Comparison of ENCODE assay signal across 7 cellular contexts in genomic region chr2:182966356-182966755, GRCh38.
DNase-seq lines count a peak whose midpoint lies in the region; ATAC-seq and TF ChIP-seq lines count a peak whose summit lies in the region.
"Not testable (repeated sequence)": the region's sequence is repeated elsewhere in the genome, so short reads cannot be mapped to it uniquely, and the experiment has no call there.

No MANE protein-coding gene starts in this region.

- intact Hi-C loops in PC-9 (cut with micrococcal nuclease; ENCODE audit: unreplicated experiment); MCF 10A (cut with micrococcal nuclease): not testable (repeated sequence)
- intact Hi-C loops in Right ventricle myocardium inferior (cut with DNase I): loop anchor here (5.0 kb wide), 1 partner anchor 974 kb away; no protein-coding TSS in a partner anchor
- intact Hi-C loops in right cardiac atrium (cut with DNase I): loop anchor here in 1 of 4 donors (5.0 kb wide), 1 partner anchor 34 kb away; no protein-coding TSS in a partner anchor

- not testable (repeated sequence) for H3K27me3 ChIP-seq in PC-9 (ENCODE audit: insufficient read depth, low read depth); SJSA1 (replicated peaks); cardiac muscle cell; right cardiac atrium (ENCODE audit: control insufficient read depth, insufficient read depth)

- not testable (repeated sequence) for H2AFZ ChIP-seq in PC-9

- not testable (repeated sequence) for H3K9me3 ChIP-seq in PC-9 (ENCODE audit: insufficient read depth, low read depth); SJSA1 (replicated peaks); cardiac muscle cell (ENCODE audit: low read depth); right cardiac atrium (ENCODE audit: control insufficient read depth, low read length)

- H3K27ac ChIP-seq in PC-9; SJSA1; right cardiac atrium (ENCODE audit: low read length): not testable (repeated sequence)
- H3K27ac ChIP-seq in cardiac muscle cell: peak overlapping the region; percentile 2

- not testable (repeated sequence) for H3K4me3 Mint-ChIP-seq in MCF 10A (ENCODE audit: unreplicated experiment)

- not testable (repeated sequence) for H3K9me3 Mint-ChIP-seq in MCF 10A (ENCODE audit: unreplicated experiment)

- H3K36me3 ChIP-seq in PC-9 (ENCODE audit: low read depth): peaks cover 70% of the 10 kb centered on the region
- peaks cover 39% of the 10 kb centered on the region for H3K36me3 ChIP-seq in SJSA1
- H3K36me3 ChIP-seq in cardiac muscle cell: peaks cover 36% of the 10 kb centered on the region

- not testable (repeated sequence) for ATAC-seq in Right ventricle myocardium inferior, right cardiac atrium

- TF ChIP-seq CTCF in PC-9 (conservative IDR thresholded peaks at IDR 0.05); MCF 10A (IDR thresholded peaks at IDR 0.05; ENCODE audit: unreplicated experiment); cardiac muscle cell (IDR thresholded peaks at IDR 0.05; ENCODE audit: low read depth, low read length): not testable (repeated sequence)

- peaks cover 27% of the 10 kb centered on the region for H3K79me2 ChIP-seq in PC-9 (ENCODE audit: low read depth)

- not testable (repeated sequence) for H3K4me2 ChIP-seq in PC-9

- BruUV-seq in PC-9 (replicated peaks; lab: Mats Ljungman, UMichigan): TSS peak; percentile 10
- not testable (repeated sequence) for BruUV-seq in MCF 10A (replicated peaks; lab: Mats Ljungman, UMichigan)

- not testable (repeated sequence) for H4K20me1 ChIP-seq in PC-9 (ENCODE audit: insufficient read depth)

- not testable (repeated sequence) for H3K9me2 ChIP-seq in PC-9 (ENCODE audit: insufficient read depth)

- peak overlapping the region; percentile 10 for H3K27ac Mint-ChIP-seq in MCF 10A (ENCODE audit: low read depth, unreplicated experiment)

- H3K4me3 ChIP-seq in PC-9; SJSA1; cardiac muscle cell; right cardiac atrium (ENCODE audit: low read length): not testable (repeated sequence)

- WGBS in right cardiac atrium: 98% methylated on average over 8 of the region's 8 CpGs

- POLR2A ChIA-PET in PC-9 (lab: Charles Lee; ENCODE audit: unreplicated experiment): not testable (repeated sequence)
- POLR2A ChIA-PET in MCF 10A (lab: Yijun Ruan, JAX): interaction anchor here (1.1 kb wide), 1 partner anchor 25 kb away, joined by 4 read pairs; no protein-coding TSS in a partner anchor

- not testable (repeated sequence) for H3K4me1 ChIP-seq in PC-9 (replicated peaks; ENCODE audit: insufficient read depth); SJSA1 (replicated peaks); cardiac muscle cell (ENCODE audit: low read depth); right cardiac atrium (ENCODE audit: control insufficient read depth, insufficient read depth, low read length)

- peaks cover 76% of the 10 kb centered on the region for H3K36me3 Mint-ChIP-seq in MCF 10A (ENCODE audit: insufficient read depth, unreplicated experiment)

- H3K4me1 Mint-ChIP-seq in MCF 10A (ENCODE audit: insufficient read depth, unreplicated experiment): peaks cover 18% of the 10 kb centered on the region

- CTCF ChIA-PET in PC-9 (lab: Charles Lee): not testable (repeated sequence)
- CTCF ChIA-PET in MCF 10A (lab: Yijun Ruan, JAX): interaction anchor here (0.8 kb wide), 1 partner anchor 13 kb away, joined by 4 read pairs; no protein-coding TSS in a partner anchor

- peaks cover 22% of the 10 kb centered on the region for H3F3A ChIP-seq in PC-9 (ENCODE audit: insufficient read depth, low read depth)

- DNase-seq in M059J (ENCODE audit: low read depth) (peak; percentile 9), SJSA1 (ENCODE audit: low read depth in 1 of 2, low spot score in 2 of 2) (peak; percentile 24 to 57), Right ventricle myocardium inferior (ENCODE audit: missing footprints) (peak; percentile 45), right cardiac atrium (peak in 2 of 3 donors; percentile 24 to 30)
- not testable (repeated sequence) for DNase-seq in PC-9; MCF 10A (ENCODE audit: unreplicated experiment); cardiac muscle cell (ENCODE audit: low read depth in 1 of 2, low spot score in 1 of 2)

- not testable (repeated sequence) for H3K27me3 Mint-ChIP-seq in MCF 10A (ENCODE audit: insufficient read depth, unreplicated experiment)
